ENCODE assay signal across 1 cellular context in genomic region chr18:21117385-21118135, GRCh38.
TF ChIP-seq lines count a peak whose summit lies in the region.

No MANE protein-coding gene starts in this region.

TF ChIP-seq in HepG2, 621 proteins besides CTCF, POLR2A, EP300 and RAD21 (continued from another document):
- TF ChIP-seq BCL3 (CRISPR knock-in tag; IDR thresholded peaks at IDR 0.05) (no peak), HMGXB4 (CRISPR knock-in tag; IDR thresholded peaks at IDR 0.05; ENCODE audit: borderline replicate concordance in 1 of 2, low read depth in 1 of 2) (no peak), NFAT5 (CRISPR knock-in tag; IDR thresholded peaks at IDR 0.05) (no peak), SRSF4 (IDR thresholded peaks at IDR 0.05; ENCODE audit: low read depth, low read length, poor library complexity, severe bottlenecking) (no peak), ZNF432 (CRISPR knock-in tag; IDR thresholded peaks at IDR 0.05; ENCODE audit: borderline replicate concordance) (no peak)
